ENCODE assay signal across 8 cellular contexts in the genomic region with DNA sequence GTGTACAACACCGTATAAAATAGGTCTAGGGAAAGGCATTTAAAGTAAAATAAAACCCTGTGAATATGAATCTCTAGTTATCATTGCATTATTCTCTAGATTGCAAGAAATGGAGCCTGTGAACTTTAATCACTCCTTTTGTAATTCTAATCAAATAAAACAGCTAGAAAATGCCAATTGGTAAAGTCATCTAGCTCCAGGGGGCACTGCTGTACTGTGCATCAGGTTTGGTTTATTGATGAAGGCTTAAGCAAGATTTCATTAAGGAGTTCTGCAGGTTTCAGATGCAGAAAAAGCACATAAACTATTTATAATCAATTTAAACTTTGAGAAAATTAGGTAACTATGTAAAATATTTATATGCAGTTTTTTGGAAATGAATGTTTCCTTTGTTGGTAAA.
A peak's percentile ranks its signal among the peaks of the same experiment; 100 is the strongest.
DNase-seq lines count a peak whose midpoint lies in the region; ATAC-seq, FAIRE-seq and TF ChIP-seq lines count a peak whose summit lies in the region.

No MANE protein-coding gene starts in this region.

- CTCF ChIA-PET in GM12878 (lab: Yijun Ruan, JAX): interaction anchor here (0.6 to 4.5 kb wide), 14 partner anchors 9 to 929 kb away, joined by 3 to 84 read pairs (median 4); no protein-coding TSS in a partner anchor

- no peak overlapping the region for H3K27ac Mint-ChIP-seq in activated naive CD8-positive, alpha-beta T cell treated with anti-CD3 and anti-CD28 coated beads for 36 hours

- no peaks in the 10 kb centered on the region for H3K4me1 Mint-ChIP-seq in activated naive CD8-positive, alpha-beta T cell treated with anti-CD3 and anti-CD28 coated beads for 36 hours

- FAIRE-seq in GM12878 (lab: Jason Lieb, UNC) (no peak), HTR-8/SVneo (lab: Jason Lieb, UNC) (no peak)

- SMC1A ChIA-PET in GM12878 (lab: Charles Lee; ENCODE audit: uncharacterized antibody, unreplicated experiment): interaction anchor here (0.7 to 4.3 kb wide), 7 partner anchors 13 to 268 kb away, joined by 3 to 66 read pairs (median 3); no protein-coding TSS in a partner anchor

- H3K9me3 ChIP-seq in GM12878 (replicated peaks; ENCODE audit: control insufficient read depth, insufficient read depth, low read length) (no peaks in the 10 kb centered on the region; the same call in 2 of the 3 replicates), mucosa of descending colon (no peaks in the 10 kb centered on the region)

- no peaks in the 10 kb centered on the region for H3K27me3 Mint-ChIP-seq in activated naive CD8-positive, alpha-beta T cell treated with anti-CD3 and anti-CD28 coated beads for 36 hours

- in situ Hi-C loops in GM12878 (cut with MboI): no loop called here

- BruUV-seq in GM12878 (replicated peaks; lab: Mats Ljungman, UMichigan): no TSS peak

- H3K36me3 Mint-ChIP-seq in activated naive CD8-positive, alpha-beta T cell treated with anti-CD3 and anti-CD28 coated beads for 36 hours: no peaks in the 10 kb centered on the region

- RAD21 ChIA-PET in GM12878 (lab: Charles Lee; ENCODE audit: unreplicated experiment): interaction anchor here (0.8 to 5.4 kb wide), 6 partner anchors 14 to 269 kb away, joined by 3 to 63 read pairs (median 4); no protein-coding TSS in a partner anchor

- peak; percentile 68 for ATAC-seq in GM12878
- peak; percentile 27 for ATAC-seq in mucosa of descending colon
- no peak for ATAC-seq in GM18511 (IDR thresholded peaks at IDR 0.05; ENCODE audit: unreplicated experiment)

- TF ChIP-seq CTCF in GM12872 (IDR thresholded peaks at IDR 0.05; ENCODE audit: insufficient read depth, low read depth, low read length) (peak; percentile 47; the same call in 2 of the 3 replicates), GM12878 (IDR thresholded peaks at IDR 0.05 in 2 of 3, conservative IDR thresholded peaks at IDR 0.05 in 1 of 3; ENCODE audit: control insufficient read depth in 2 of 3, extremely low read depth in 1 of 3, insufficient read depth in 1 of 3, low read depth in 3 of 3, low read length in 3 of 3) (peak; percentile 32 to 67 (median 41); a peak in 4 of 6 replicates), mucosa of descending colon (IDR thresholded peaks at IDR 0.05) (no peak)

- H3K36me3 ChIP-seq in GM12878 (ENCODE audit: control insufficient read depth in 2 of 2, insufficient read depth in 2 of 2, low read length in 1 of 2) (no peaks in the 10 kb centered on the region), mucosa of descending colon (ENCODE audit: low read depth) (no peaks in the 10 kb centered on the region)

- no peak for TF ChIP-seq EP300 in GM12878 (IDR thresholded peaks at IDR 0.05; ENCODE audit: borderline replicate concordance in 1 of 2, control insufficient read depth in 1 of 2, low read depth in 2 of 2, low read length in 2 of 2)

- no peak overlapping the region for H3K9ac ChIP-seq in GM12878 (ENCODE audit: control insufficient read depth, insufficient read depth, low read length)

- no peak overlapping the region for H3K27ac ChIP-seq in GM12878 (ENCODE audit: control insufficient read depth, insufficient read depth)

- 33% methylated on average over 1 of the region's 1 CpG for WGBS in GM12878 (ENCODE audit: insufficient coverage, insufficient replicate concordance, low lambda C conversion rate, missing lambda C conversion rate)

- intact Hi-C loops in GM12878 (cut with micrococcal nuclease; ENCODE audit: unreplicated experiment) (loop anchor here (1.0 kb wide), 1 partner anchor 51 kb away; no protein-coding TSS in a partner anchor), mucosa of descending colon (cut with DNase I, micrococcal nuclease) (no loop called here)

- H3K4me2 ChIP-seq in GM12878 (ENCODE audit: control insufficient read depth, insufficient read depth): no peak overlapping the region

- peak; percentile 87 for TF ChIP-seq RAD21 in GM12878 (IDR thresholded peaks at IDR 0.05; ENCODE audit: insufficient read depth, low read depth, low read length)

- H3K27me3 ChIP-seq in GM12878 (replicated peaks in 1 of 2; ENCODE audit: control insufficient read depth in 2 of 2, insufficient read depth in 2 of 2, low read length in 1 of 2): no peaks in the 10 kb centered on the region

- POLR2A ChIA-PET in GM12878 (lab: Charles Lee): no interaction called here

- H2AFZ ChIP-seq in GM12878 (ENCODE audit: control insufficient read depth, low read depth, low read length): no peak overlapping the region; the same call in 1 of the 2 replicates

- H3K4me3 Mint-ChIP-seq in activated naive CD8-positive, alpha-beta T cell treated with anti-CD3 and anti-CD28 coated beads for 36 hours: no peak overlapping the region

- TF ChIP-seq POLR2A in GM12878 (IDR thresholded peaks at IDR 0.05; ENCODE audit: low read depth, low read length): no peak

- H4K20me1 ChIP-seq in GM12878 (ENCODE audit: control insufficient read depth, insufficient read depth): no peaks in the 10 kb centered on the region

- DNase-seq in NCI-H1105 (lab: John Stamatoyannopoulos, UW) (peak; percentile 13), GM12878 (ENCODE audit: low read depth, low spot score) (no peak), mucosa of descending colon (peak in 1 of 3 donors; percentile 60), HTR-8/SVneo (ENCODE audit: insufficient read length, low spot score) (no peak)
- no peak for DNase-seq in activated naive CD8-positive, alpha-beta T cell treated with anti-CD3 and anti-CD28 coated beads for 36 hours
- no peak for DNase-seq in activated naive CD4-positive, alpha-beta T cell treated with Interleukin-2 at 50 U/mL for 16 hours

- no peak overlapping the region for H3K4me3 ChIP-seq in GM12878
- no peak overlapping the region for H3K4me3 ChIP-seq in mucosa of descending colon

- H3K9me3 Mint-ChIP-seq in activated naive CD8-positive, alpha-beta T cell treated with anti-CD3 and anti-CD28 coated beads for 36 hours: peaks cover 9% of the 10 kb centered on the region

- no peaks in the 10 kb centered on the region for H3K79me2 ChIP-seq in GM12878 (ENCODE audit: control insufficient read depth, insufficient read depth, low read length)

- no peaks in the 10 kb centered on the region for H3K4me1 ChIP-seq in GM12878 (ENCODE audit: control insufficient read depth, insufficient read depth, low read length)
- H3K4me1 ChIP-seq in mucosa of descending colon (ENCODE audit: low read depth): no peaks in the 10 kb centered on the region

TF ChIP-seq in GM12878, 131 proteins besides CTCF, POLR2A, EP300 and RAD21:
- TF ChIP-seq CHD4 (IDR thresholded peaks at IDR 0.05) (no peak), BACH1 (IDR thresholded peaks at IDR 0.05; ENCODE audit: borderline replicate concordance) (no peak), POU2F2 (IDR thresholded peaks at IDR 0.05; ENCODE audit: borderline replicate concordance, low read depth, low read length) (no peak), PAX5 (IDR thresholded peaks at IDR 0.05; ENCODE audit: borderline replicate concordance, low read depth, low read length) (no peak), SMC3 (IDR thresholded peaks at IDR 0.05; ENCODE audit: borderline replicate concordance, low read length) (peak; percentile 57; the same call in 1 of the 2 replicates)
- TF ChIP-seq, protein P1, sequence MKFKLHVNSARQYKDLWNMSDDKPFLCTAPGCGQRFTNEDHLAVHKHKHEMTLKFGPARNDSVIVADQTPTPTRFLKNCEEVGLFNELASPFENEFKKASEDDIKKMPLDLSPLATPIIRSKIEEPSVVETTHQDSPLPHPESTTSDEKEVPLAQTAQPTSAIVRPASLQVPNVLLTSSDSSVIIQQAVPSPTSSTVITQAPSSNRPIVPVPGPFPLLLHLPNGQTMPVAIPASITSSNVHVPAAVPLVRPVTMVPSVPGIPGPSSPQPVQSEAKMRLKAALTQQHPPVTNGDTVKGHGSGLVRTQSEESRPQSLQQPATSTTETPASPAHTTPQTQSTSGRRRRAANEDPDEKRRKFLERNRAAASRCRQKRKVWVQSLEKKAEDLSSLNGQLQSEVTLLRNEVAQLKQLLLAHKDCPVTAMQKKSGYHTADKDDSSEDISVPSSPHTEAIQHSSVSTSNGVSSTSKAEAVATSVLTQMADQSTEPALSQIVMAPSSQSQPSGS (IDR thresholded peaks at IDR 0.05; ENCODE audit: low read length): no peak
